Comparison of ENCODE assay signal across 16 cellular contexts in the genomic region with DNA sequence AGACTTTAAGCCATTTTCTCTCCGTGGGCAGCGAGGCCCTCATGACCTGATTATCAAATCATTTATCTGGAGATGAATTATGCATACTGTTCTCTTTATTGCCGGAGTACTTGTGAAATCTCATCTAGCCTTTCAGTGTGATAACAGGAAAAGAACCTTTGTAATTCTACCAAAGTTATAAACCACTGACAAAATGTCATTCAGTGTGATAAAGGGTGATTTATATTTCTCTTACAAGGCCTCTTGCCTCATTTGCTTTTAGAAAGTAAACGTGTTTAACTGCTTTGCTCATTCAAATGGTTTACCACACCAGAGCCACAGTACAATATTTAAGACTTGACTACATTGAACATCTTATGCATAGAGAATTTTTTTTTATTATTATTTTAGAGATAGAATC.
"Had no signal": no experiment of that assay in that cellular context is flagged by ENCODE, and none has a peak within 500 bp of the region (broad histone marks: within the 10 kb centered on the region; RNA-seq: fewer than 3 reads in every experiment).

No MANE protein-coding gene starts in this region.

- H3K4me1 ChIP-seq: left ventricle myocardium inferior, psoas muscle had no signal

- H3K4me3 ChIP-seq: left ventricle myocardium inferior, psoas muscle, smooth muscle cell had no signal

- H3K4me2 ChIP-seq: smooth muscle cell had no signal

- H3K36me3 ChIP-seq: left ventricle myocardium inferior had no signal

- DNase-seq: activated CD4-positive, alpha-beta T cell treated with anti-CD3 and anti-CD28 coated beads for 36 hours; activated CD4-positive, alpha-beta T cell treated with anti-CD3 and anti-CD28 coated beads, Interleukin-2, amount 50 U/mL, for 48 hours; activated naive CD4-positive, alpha-beta T cell; activated naive CD8-positive, alpha-beta T cell treated with anti-CD3 and anti-CD28 coated beads for 36 hours; amygdala; caudate nucleus; endodermal cell; left ventricle myocardium inferior; mammary epithelial cell; midbrain; psoas muscle; right cardiac atrium; stimulated activated CD4-positive, alpha-beta T cell treated with anti-CD3 and anti-CD28 coated beads, Interleukin-4, amount 100 ng/mL, for 4 hours; stimulated activated naive B cell treated with anti-CD40 and anti-IgM and Interleukin-4, amounts not matched to agents 10 μg/mL and 1 μg/mL and 100 μg/mL, for 72 hours had no signal

- H3K9me3 ChIP-seq: left ventricle myocardium inferior, psoas muscle had no signal

- H3K27ac ChIP-seq: epithelial cell of prostate, left ventricle myocardium inferior, psoas muscle had no signal

- ATAC-seq: activated CD4-positive, alpha-beta T cell treated with anti-CD3 and anti-CD28 coated beads for 36 hours; psoas muscle; right cardiac atrium; stimulated activated naive B cell treated with anti-CD40 and anti-IgM and Interleukin-4, amounts not matched to agents 10 μg/mL and 1 μg/mL and 100 μg/mL, for 72 hours had no signal
